7 cellular contexts compared by ENCODE assay signal in genomic region chr2:232049350-232049749, GRCh38.
"Had no signal": no experiment of that assay in that cellular context is flagged by ENCODE, and none has a peak within 500 bp of the region (broad histone marks: within the 10 kb centered on the region; RNA-seq: fewer than 3 reads in every experiment).

No MANE protein-coding gene starts in this region.

- DNase-seq: GM23248, GOT3, H7, HFFc6, KG1 had no signal

- H3K36me3 ChIP-seq: HAP-1 had no signal

- H3K9me3 ChIP-seq: HAP-1 had no signal

- H3K27ac ChIP-seq: GM23248, HL-60 had no signal

- H3K4me3 ChIP-seq: GM23248, HAP-1 had no signal
